ENCODE assay signal across 19 cellular contexts in the genomic region with DNA sequence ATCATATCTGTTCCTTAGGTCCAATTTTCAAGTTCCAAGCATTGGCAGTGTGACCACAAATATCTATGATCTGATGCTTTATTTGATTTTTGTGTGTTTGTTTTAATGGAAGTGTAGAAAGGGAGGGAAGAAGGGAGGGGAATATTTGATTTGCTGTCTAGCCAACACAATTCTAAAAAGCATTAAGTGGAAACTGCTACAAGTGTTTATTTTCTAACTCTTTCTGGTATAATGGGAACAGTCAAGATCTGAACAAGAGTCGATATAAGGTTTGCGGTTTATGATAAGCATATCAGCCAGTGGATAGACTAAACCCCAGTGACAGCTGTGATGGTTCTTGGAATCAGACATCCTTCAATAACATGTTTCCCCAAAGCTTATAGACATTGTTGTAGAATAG.
"Had no signal": no experiment of that assay in that cellular context is flagged by ENCODE, and none has a peak within 500 bp of the region (broad histone marks: within the 10 kb centered on the region; RNA-seq: fewer than 3 reads in every experiment).

No MANE protein-coding gene starts in this region.

- DNase-seq: cortex of kidney; effector memory CD8-positive, alpha-beta T cell; erythroblast; hypothalamus; immature natural killer cell; islet precursor cell; mesenchymal stem cell; mucosa of descending colon; naive B cell; nucleus accumbens; spleen; stimulated activated naive CD4-positive, alpha-beta T cell; stomach; tibial artery had no signal

- H3K36me3 ChIP-seq: neural progenitor cell, prostate gland, right atrium auricular region, spleen, stomach, tibial artery had no signal

- H3K4me2 ChIP-seq: neural progenitor cell had no signal

- H3K27me3 ChIP-seq: neural progenitor cell, right atrium auricular region, spleen, stomach, tibial artery had no signal

- ATAC-seq: effector memory CD8-positive, alpha-beta T cell; mucosa of descending colon; sciatic nerve had no signal

- H3K9me3 ChIP-seq: mucosa of descending colon, prostate gland, right atrium auricular region, spleen, stomach, tibial artery had no signal

- H3K4me3 ChIP-seq: lung, mucosa of descending colon, neural progenitor cell, prostate gland, right atrium auricular region, spleen, stomach, tibial artery had no signal

- H3K9ac ChIP-seq: neural progenitor cell had no signal

- H2AFZ ChIP-seq: neural progenitor cell had no signal

- H3K4me1 ChIP-seq: neural progenitor cell, prostate gland, right atrium auricular region, tibial artery had no signal

- H3K27ac ChIP-seq: neural progenitor cell, prostate gland, right atrium auricular region, spleen, stomach, tibial artery had no signal
